Comparison of ENCODE assay signal across 1 cellular context in the genomic region with DNA sequence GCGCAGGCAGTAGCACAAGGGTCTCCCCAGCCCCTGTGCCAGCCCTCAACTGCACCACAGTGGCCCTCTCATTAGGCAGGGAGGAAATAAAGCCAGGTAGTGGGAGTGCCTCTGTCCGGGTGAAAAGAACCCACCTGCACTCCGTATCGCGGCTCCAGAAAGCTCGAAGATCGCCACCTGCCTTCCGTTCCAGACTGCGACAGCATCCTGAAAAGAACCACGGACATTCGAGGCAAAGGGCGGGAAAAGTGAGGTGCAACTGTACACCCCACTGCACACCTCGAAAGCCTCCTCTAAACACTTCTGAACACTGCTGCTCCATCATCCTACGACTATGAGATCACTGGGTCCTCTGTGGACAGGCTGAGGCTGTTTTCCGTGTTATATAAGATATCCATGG.
A peak's percentile ranks its signal among the peaks of the same experiment; 100 is the strongest.
TF ChIP-seq lines count a peak whose summit lies in the region.

No MANE protein-coding gene starts in this region.

TF ChIP-seq in K562, 482 proteins besides CTCF, POLR2A, EP300 and RAD21:
- TF ChIP-seq, protein P1, sequence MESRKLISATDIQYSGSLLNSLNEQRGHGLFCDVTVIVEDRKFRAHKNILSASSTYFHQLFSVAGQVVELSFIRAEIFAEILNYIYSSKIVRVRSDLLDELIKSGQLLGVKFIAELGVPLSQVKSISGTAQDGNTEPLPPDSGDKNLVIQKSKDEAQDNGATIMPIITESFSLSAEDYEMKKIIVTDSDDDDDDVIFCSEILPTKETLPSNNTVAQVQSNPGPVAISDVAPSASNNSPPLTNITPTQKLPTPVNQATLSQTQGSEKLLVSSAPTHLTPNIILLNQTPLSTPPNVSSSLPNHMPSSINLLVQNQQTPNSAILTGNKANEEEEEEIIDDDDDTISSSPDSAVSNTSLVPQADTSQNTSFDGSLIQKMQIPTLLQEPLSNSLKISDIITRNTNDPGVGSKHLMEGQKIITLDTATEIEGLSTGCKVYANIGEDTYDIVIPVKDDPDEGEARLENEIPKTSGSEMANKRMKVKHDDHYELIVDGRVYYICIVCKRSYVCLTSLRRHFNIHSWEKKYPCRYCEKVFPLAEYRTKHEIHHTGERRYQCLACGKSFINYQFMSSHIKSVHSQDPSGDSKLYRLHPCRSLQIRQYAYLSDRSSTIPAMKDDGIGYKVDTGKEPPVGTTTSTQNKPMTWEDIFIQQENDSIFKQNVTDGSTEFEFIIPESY (CRISPR knock-in tag; IDR thresholded peaks at IDR 0.05) = 0 out of 2 replicates have a peak, but pooled peaks have one; percentile 52
- TF ChIP-seq, protein P2, sequence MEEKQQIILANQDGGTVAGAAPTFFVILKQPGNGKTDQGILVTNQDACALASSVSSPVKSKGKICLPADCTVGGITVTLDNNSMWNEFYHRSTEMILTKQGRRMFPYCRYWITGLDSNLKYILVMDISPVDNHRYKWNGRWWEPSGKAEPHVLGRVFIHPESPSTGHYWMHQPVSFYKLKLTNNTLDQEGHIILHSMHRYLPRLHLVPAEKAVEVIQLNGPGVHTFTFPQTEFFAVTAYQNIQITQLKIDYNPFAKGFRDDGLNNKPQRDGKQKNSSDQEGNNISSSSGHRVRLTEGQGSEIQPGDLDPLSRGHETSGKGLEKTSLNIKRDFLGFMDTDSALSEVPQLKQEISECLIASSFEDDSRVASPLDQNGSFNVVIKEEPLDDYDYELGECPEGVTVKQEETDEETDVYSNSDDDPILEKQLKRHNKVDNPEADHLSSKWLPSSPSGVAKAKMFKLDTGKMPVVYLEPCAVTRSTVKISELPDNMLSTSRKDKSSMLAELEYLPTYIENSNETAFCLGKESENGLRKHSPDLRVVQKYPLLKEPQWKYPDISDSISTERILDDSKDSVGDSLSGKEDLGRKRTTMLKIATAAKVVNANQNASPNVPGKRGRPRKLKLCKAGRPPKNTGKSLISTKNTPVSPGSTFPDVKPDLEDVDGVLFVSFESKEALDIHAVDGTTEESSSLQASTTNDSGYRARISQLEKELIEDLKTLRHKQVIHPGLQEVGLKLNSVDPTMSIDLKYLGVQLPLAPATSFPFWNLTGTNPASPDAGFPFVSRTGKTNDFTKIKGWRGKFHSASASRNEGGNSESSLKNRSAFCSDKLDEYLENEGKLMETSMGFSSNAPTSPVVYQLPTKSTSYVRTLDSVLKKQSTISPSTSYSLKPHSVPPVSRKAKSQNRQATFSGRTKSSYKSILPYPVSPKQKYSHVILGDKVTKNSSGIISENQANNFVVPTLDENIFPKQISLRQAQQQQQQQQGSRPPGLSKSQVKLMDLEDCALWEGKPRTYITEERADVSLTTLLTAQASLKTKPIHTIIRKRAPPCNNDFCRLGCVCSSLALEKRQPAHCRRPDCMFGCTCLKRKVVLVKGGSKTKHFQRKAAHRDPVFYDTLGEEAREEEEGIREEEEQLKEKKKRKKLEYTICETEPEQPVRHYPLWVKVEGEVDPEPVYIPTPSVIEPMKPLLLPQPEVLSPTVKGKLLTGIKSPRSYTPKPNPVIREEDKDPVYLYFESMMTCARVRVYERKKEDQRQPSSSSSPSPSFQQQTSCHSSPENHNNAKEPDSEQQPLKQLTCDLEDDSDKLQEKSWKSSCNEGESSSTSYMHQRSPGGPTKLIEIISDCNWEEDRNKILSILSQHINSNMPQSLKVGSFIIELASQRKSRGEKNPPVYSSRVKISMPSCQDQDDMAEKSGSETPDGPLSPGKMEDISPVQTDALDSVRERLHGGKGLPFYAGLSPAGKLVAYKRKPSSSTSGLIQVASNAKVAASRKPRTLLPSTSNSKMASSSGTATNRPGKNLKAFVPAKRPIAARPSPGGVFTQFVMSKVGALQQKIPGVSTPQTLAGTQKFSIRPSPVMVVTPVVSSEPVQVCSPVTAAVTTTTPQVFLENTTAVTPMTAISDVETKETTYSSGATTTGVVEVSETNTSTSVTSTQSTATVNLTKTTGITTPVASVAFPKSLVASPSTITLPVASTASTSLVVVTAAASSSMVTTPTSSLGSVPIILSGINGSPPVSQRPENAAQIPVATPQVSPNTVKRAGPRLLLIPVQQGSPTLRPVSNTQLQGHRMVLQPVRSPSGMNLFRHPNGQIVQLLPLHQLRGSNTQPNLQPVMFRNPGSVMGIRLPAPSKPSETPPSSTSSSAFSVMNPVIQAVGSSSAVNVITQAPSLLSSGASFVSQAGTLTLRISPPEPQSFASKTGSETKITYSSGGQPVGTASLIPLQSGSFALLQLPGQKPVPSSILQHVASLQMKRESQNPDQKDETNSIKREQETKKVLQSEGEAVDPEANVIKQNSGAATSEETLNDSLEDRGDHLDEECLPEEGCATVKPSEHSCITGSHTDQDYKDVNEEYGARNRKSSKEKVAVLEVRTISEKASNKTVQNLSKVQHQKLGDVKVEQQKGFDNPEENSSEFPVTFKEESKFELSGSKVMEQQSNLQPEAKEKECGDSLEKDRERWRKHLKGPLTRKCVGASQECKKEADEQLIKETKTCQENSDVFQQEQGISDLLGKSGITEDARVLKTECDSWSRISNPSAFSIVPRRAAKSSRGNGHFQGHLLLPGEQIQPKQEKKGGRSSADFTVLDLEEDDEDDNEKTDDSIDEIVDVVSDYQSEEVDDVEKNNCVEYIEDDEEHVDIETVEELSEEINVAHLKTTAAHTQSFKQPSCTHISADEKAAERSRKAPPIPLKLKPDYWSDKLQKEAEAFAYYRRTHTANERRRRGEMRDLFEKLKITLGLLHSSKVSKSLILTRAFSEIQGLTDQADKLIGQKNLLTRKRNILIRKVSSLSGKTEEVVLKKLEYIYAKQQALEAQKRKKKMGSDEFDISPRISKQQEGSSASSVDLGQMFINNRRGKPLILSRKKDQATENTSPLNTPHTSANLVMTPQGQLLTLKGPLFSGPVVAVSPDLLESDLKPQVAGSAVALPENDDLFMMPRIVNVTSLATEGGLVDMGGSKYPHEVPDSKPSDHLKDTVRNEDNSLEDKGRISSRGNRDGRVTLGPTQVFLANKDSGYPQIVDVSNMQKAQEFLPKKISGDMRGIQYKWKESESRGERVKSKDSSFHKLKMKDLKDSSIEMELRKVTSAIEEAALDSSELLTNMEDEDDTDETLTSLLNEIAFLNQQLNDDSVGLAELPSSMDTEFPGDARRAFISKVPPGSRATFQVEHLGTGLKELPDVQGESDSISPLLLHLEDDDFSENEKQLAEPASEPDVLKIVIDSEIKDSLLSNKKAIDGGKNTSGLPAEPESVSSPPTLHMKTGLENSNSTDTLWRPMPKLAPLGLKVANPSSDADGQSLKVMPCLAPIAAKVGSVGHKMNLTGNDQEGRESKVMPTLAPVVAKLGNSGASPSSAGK (IDR thresholded peaks at IDR 0.05) = peak; percentile 54
- TF ChIP-seq, protein P3, sequence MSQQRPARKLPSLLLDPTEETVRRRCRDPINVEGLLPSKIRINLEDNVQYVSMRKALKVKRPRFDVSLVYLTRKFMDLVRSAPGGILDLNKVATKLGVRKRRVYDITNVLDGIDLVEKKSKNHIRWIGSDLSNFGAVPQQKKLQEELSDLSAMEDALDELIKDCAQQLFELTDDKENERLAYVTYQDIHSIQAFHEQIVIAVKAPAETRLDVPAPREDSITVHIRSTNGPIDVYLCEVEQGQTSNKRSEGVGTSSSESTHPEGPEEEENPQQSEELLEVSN (IDR thresholded peaks at IDR 0.05; ENCODE audit: borderline replicate concordance in 1 of 2, extremely low read depth in 1 of 2, insufficient read depth in 1 of 2, insufficient read length in 1 of 2, low read depth in 1 of 2, low read length in 1 of 2, poor library complexity in 1 of 2, severe bottlenecking in 1 of 2) = peak; percentile 87 to 92
- peak; percentile 60; the same call in 1 of the 2 replicates for TF ChIP-seq L3MBTL2 (IDR thresholded peaks at IDR 0.05)
- no peak for TF ChIP-seq RBM39 (optimal IDR thresholded peaks at IDR 0.05; ENCODE audit: low read depth, low read length)
